8 cellular contexts compared by ENCODE assay signal in genomic region chr6:85678602-85679444, GRCh38. TPM values are rescaled to one million over a fixed set of nuclear protein-coding genes. Genes with fewer than 3 reads are reported as not detected.
DNase-seq lines count a peak whose midpoint lies in the region; ATAC-seq and TF ChIP-seq lines count a peak whose summit lies in the region.

No MANE protein-coding gene starts in this region.

- peak; percentile 99 for DNase-seq in AG20443 (ENCODE audit: low spot score)
- peak; percentile 94 for DNase-seq in NCI-H345 treated with DMSO at 0.1 percent for 48 hours (lab: John Stamatoyannopoulos, UW; ENCODE audit: unreplicated experiment)
- peak; percentile 91 to 93 for DNase-seq in cerebellar nuclear complex (lab: John Stamatoyannopoulos, UW)
- DNase-seq in kidney epithelial cell (ENCODE audit: low read depth) = peak; percentile 94
- peak; percentile 97 for DNase-seq in stimulated activated CD4-positive, alpha-beta T cell treated with anti-CD3 and anti-CD28 coated beads, Interleukin-15, amount 100 ng/mL, for 24 hours

- no peaks in the 10 kb centered on the region for H3K36me3 ChIP-seq in kidney epithelial cell (ENCODE audit: control insufficient read depth, insufficient read depth, low read length)

- no peak for TF ChIP-seq CTCF in kidney epithelial cell (IDR thresholded peaks at IDR 0.05; ENCODE audit: insufficient read depth, low read length, poor library complexity, severe bottlenecking)

- ATAC-seq in GM19035 (IDR thresholded peaks at IDR 0.05; ENCODE audit: unreplicated experiment) (peak; percentile 83), HG03342 (IDR thresholded peaks at IDR 0.05; ENCODE audit: unreplicated experiment) (peak; percentile 82)
- ATAC-seq in activated CD4-positive, CD25-positive, alpha-beta regulatory T cell treated with anti-CD3 and anti-CD28 coated beads, Interleukin-2, amount 50 U/mL, for 24 hours = peak; percentile 91 to 93

- H3K4me3 ChIP-seq in kidney epithelial cell (ENCODE audit: low read depth, low read length) = peak overlapping the region; percentile 77

- no peaks in the 10 kb centered on the region for H3K27me3 ChIP-seq in kidney epithelial cell (ENCODE audit: control insufficient read depth, insufficient read depth, low read length)

RNA-seq across cellular contexts. Expression of gene SYNCRIP, which starts 36.1 kb away (rescaled TPM):
- total RNA-seq in kidney epithelial cell = 76.1 and 88.8 TPM in 2 replicates

Comparison
In these comparisons a context has a peak if more than half of its experiments do, and no peak if none do; other contexts are left out.
1. Peak in every context shown above with its lines: DNase-seq, ATAC-seq and H3K4me3 ChIP-seq.